In the genomic region with DNA sequence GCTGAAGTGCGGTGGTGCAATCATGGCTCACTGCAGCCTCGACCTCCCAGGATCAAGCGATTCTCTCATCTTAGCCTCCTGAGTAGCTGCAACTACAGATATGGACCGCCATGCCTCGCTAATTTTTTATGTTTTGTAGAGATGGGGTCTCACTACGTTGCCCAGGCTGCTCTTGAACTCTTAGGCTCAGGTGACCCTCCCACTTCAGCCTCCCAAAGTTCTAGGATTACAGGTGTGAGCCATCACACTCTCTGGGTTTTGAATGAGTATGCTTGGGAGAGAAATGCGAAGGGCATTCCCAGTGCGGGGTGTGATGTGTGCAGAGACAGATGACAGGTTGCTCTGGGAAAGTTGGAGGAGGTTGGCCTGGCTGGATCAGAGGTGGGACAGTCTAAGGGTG, we compare ENCODE assay signal across 27 cellular contexts. TPM values are rescaled to one million over a fixed set of nuclear protein-coding genes. Genes with fewer than 3 reads are reported as not detected.
"Had no signal": no experiment of that assay in that cellular context is flagged by ENCODE, and none has a peak within 500 bp of the region (broad histone marks: within the 10 kb centered on the region; RNA-seq: fewer than 3 reads in every experiment).

No MANE protein-coding gene starts in this region.

- H3K9me3 ChIP-seq: esophagus squamous epithelium, gastrocnemius medialis, left lung, lower lobe of right lung, mucosa of descending colon had no signal

- ATAC-seq: esophagus mucosa, gastrocnemius medialis, heart right ventricle, left cardiac atrium, left lung, left ventricle myocardium superior, lower lobe of right lung, mucosa of descending colon had no signal

- H3K27ac Mint-ChIP-seq: mesothelial cell of epicardium had no signal

- H3K27ac ChIP-seq: coronary artery, dorsolateral prefrontal cortex, epithelial cell of prostate, esophagus squamous epithelium, heart right ventricle, left lung, lower lobe of right lung had no signal

- H3K4me3 Mint-ChIP-seq: mesothelial cell of epicardium had no signal

- H3K27me3 ChIP-seq: dorsolateral prefrontal cortex, gastrocnemius medialis had no signal

- H3K4me1 ChIP-seq: esophagus squamous epithelium, gastrocnemius medialis, heart right ventricle, left lung, lower lobe of right lung had no signal

- H3K36me3 Mint-ChIP-seq: mesothelial cell of epicardium had no signal

- H3K36me3 ChIP-seq: esophagus squamous epithelium, heart right ventricle, left lung, lower lobe of right lung had no signal

- H3K4me3 ChIP-seq: coronary artery, dorsolateral prefrontal cortex, esophagus squamous epithelium, gastrocnemius medialis, heart right ventricle, left lung, lower lobe of right lung, mucosa of descending colon had no signal

- H3K4me1 Mint-ChIP-seq: mesothelial cell of epicardium had no signal

- DNase-seq: dermis blood vessel endothelial cell; dorsolateral prefrontal cortex; effector CD4-positive, alpha-beta T cell; effector memory CD4-positive, alpha-beta T cell; erythroblast; esophagus squamous epithelium; foreskin fibroblast; foreskin melanocyte; gastrocnemius medialis; glutamatergic neuron; head of caudate nucleus; heart right ventricle; hippocampal formation; left cardiac atrium; left lung; left ventricle myocardium superior; lower lobe of right lung; mesenchymal stem cell; mucosa of descending colon had no signal

RNA-seq across cellular contexts. Expression of a gene that starts 49.0 kb away (rescaled TPM):
- total RNA-seq: lung microvascular endothelial cell had no signal

RNA-seq across cellular contexts. Expression of a gene that starts 56.5 kb away (rescaled TPM):
- total RNA-seq: dermis blood vessel endothelial cell, glomerular endothelial cell, kidney epithelial cell, lung microvascular endothelial cell had no signal
- polyA plus RNA-seq: keratinocyte had no signal
